Comparison of ENCODE assay signal across 21 cellular contexts in genomic region chr7:36014961-36015360, GRCh38.
A peak's percentile ranks its signal among the peaks of the same experiment; 100 is the strongest.
DNase-seq lines count a peak whose midpoint lies in the region; ATAC-seq lines count a peak whose summit lies in the region.
"Had no signal": no experiment of that assay in that cellular context is flagged by ENCODE, and none has a peak within 500 bp of the region (broad histone marks: within the 10 kb centered on the region; RNA-seq: fewer than 3 reads in every experiment).

No MANE protein-coding gene starts in this region.

- H3K18ac ChIP-seq in neuronal stem cell (ENCODE audit: low read length) = peak overlapping the region; percentile 64

- H4K8ac ChIP-seq in neuronal stem cell (ENCODE audit: low read depth, low read length) = no peak overlapping the region

- peaks cover 10% of the 10 kb centered on the region for H3K27me3 Mint-ChIP-seq in activated CD8-positive, alpha-beta memory T cell treated with anti-CD3 and anti-CD28 coated beads, Interleukin-2, amount 10 ng/mL, durations not matched to agents 7 days and 5 days
- peaks cover 3 to 6% of the 10 kb centered on the region in 2 donors for H3K27me3 Mint-ChIP-seq in stimulated activated naive B cell treated with anti-CD40 and anti-IgM and Interleukin-4, amounts not matched to agents 10 μg/mL and 1 μg/mL and 100 μg/mL, for 72 hours
- H3K27me3 Mint-ChIP-seq: CD4-positive, alpha-beta T cell had no signal

- peak overlapping the region; percentile 53 for H2BK5ac ChIP-seq in neuronal stem cell (ENCODE audit: low read length)

- no peaks in the 10 kb centered on the region for H3K36me3 ChIP-seq in neuronal stem cell (replicated peaks in 1 of 2; ENCODE audit: control insufficient read depth in 2 of 2, insufficient read depth in 2 of 2, low read length in 2 of 2)
- H3K36me3 ChIP-seq: BE2C; BLaER1 treated with 17β-estradiol and CSF1 and Interleukin-3, amounts not matched to agents 10 nM and 100 nM had no signal

- no peak overlapping the region for H2AK5ac ChIP-seq in neuronal stem cell (ENCODE audit: low read depth, low read length)

- H2AFZ ChIP-seq in neuronal stem cell (ENCODE audit: low read length) = no peak overlapping the region
- H2AFZ ChIP-seq: GM23338 had no signal

- no peaks in the 10 kb centered on the region for H3K79me1 ChIP-seq in neuronal stem cell (ENCODE audit: low read depth, low read length)

- no peak overlapping the region for H3K23ac ChIP-seq in neuronal stem cell (ENCODE audit: low read depth, low read length, poor library complexity)

- no peaks in the 10 kb centered on the region for H3K36me3 Mint-ChIP-seq in activated CD8-positive, alpha-beta memory T cell treated with anti-CD3 and anti-CD28 coated beads, Interleukin-2, amount 10 ng/mL, durations not matched to agents 7 days and 5 days
- no peaks in the 10 kb centered on the region for H3K36me3 Mint-ChIP-seq in stimulated activated naive B cell treated with anti-CD40 and anti-IgM and Interleukin-4, amounts not matched to agents 10 μg/mL and 1 μg/mL and 100 μg/mL, for 72 hours
- H3K36me3 Mint-ChIP-seq: CD14-positive monocyte; CD8-positive, alpha-beta memory T cell had no signal

- no peak for ATAC-seq in activated CD8-positive, alpha-beta memory T cell treated with anti-CD3 and anti-CD28 coated beads, Interleukin-2, amount 10 ng/mL, durations not matched to agents 7 days and 5 days
- no peak for ATAC-seq in stimulated activated naive B cell treated with anti-CD40 and anti-IgM and Interleukin-4, amounts not matched to agents 10 μg/mL and 1 μg/mL and 100 μg/mL, for 72 hours (replicated peaks)
- ATAC-seq: GM12878, GM23338, HCT116 had no signal

- no peak overlapping the region for H3K27ac Mint-ChIP-seq in activated CD8-positive, alpha-beta memory T cell treated with anti-CD3 and anti-CD28 coated beads, Interleukin-2, amount 10 ng/mL, durations not matched to agents 7 days and 5 days
- H3K27ac Mint-ChIP-seq in stimulated activated naive B cell treated with anti-CD40 and anti-IgM and Interleukin-4, amounts not matched to agents 10 μg/mL and 1 μg/mL and 100 μg/mL, for 72 hours = no peak overlapping the region
- H3K27ac Mint-ChIP-seq: CD14-positive monocyte; CD4-positive, alpha-beta T cell; CD8-positive, alpha-beta memory T cell; GM23338; H9 had no signal

- H3K9me3 ChIP-seq in neuronal stem cell (replicated peaks in 1 of 2; ENCODE audit: control insufficient read depth in 2 of 2, insufficient read depth in 1 of 2, low read depth in 1 of 2, low read length in 2 of 2) = no peaks in the 10 kb centered on the region
- H3K9me3 ChIP-seq: BE2C had no signal

- H3K9me3 Mint-ChIP-seq in activated CD8-positive, alpha-beta memory T cell treated with anti-CD3 and anti-CD28 coated beads, Interleukin-2, amount 10 ng/mL, durations not matched to agents 7 days and 5 days (ENCODE audit: low read depth) = no peaks in the 10 kb centered on the region
- peaks cover 0 to 7% of the 10 kb centered on the region in 2 donors for H3K9me3 Mint-ChIP-seq in stimulated activated naive B cell treated with anti-CD40 and anti-IgM and Interleukin-4, amounts not matched to agents 10 μg/mL and 1 μg/mL and 100 μg/mL, for 72 hours
- H3K9me3 Mint-ChIP-seq: CD4-positive, alpha-beta T cell; CD8-positive, alpha-beta memory T cell; GM23338; H9 had no signal

- peak overlapping the region; percentile 66 for H3K4ac ChIP-seq in neuronal stem cell (ENCODE audit: low read length)

- no CpG with 5 or more reads among the region's 9 CpGs for WGBS in neuronal stem cell (ENCODE audit: extremely low coverage in 2 of 2, insufficient read length in 2 of 2, insufficient replicate concordance in 1 of 2), 2 donors

- H3K27me3 ChIP-seq in neuronal stem cell (ENCODE audit: control insufficient read depth in 3 of 3, insufficient read depth in 3 of 3, low read depth in 1 of 3, low read length in 3 of 3) = peaks cover 0 to 3% (median 0%) of the 10 kb centered on the region in 3 experiments
- H3K27me3 ChIP-seq: BE2C; BLaER1 treated with 17β-estradiol and CSF1 and Interleukin-3, amounts not matched to agents 10 nM and 100 nM had no signal

- H3K4me3 Mint-ChIP-seq in activated CD8-positive, alpha-beta memory T cell treated with anti-CD3 and anti-CD28 coated beads, Interleukin-2, amount 10 ng/mL, durations not matched to agents 7 days and 5 days = no peak overlapping the region
- H3K4me3 Mint-ChIP-seq in stimulated activated naive B cell treated with anti-CD40 and anti-IgM and Interleukin-4, amounts not matched to agents 10 μg/mL and 1 μg/mL and 100 μg/mL, for 72 hours = no peak overlapping the region
- H3K4me3 Mint-ChIP-seq: CD14-positive monocyte; CD4-positive, alpha-beta T cell; CD8-positive, alpha-beta memory T cell; GM23338; H9 had no signal

- no peaks in the 10 kb centered on the region for H3K4me1 Mint-ChIP-seq in activated CD8-positive, alpha-beta memory T cell treated with anti-CD3 and anti-CD28 coated beads, Interleukin-2, amount 10 ng/mL, durations not matched to agents 7 days and 5 days
- H3K4me1 Mint-ChIP-seq in stimulated activated naive B cell treated with anti-CD40 and anti-IgM and Interleukin-4, amounts not matched to agents 10 μg/mL and 1 μg/mL and 100 μg/mL, for 72 hours = no peaks in the 10 kb centered on the region
- H3K4me1 Mint-ChIP-seq: CD14-positive monocyte; CD8-positive, alpha-beta memory T cell had no signal

- no peak overlapping the region for H3K27ac ChIP-seq in neuronal stem cell (replicated peaks; ENCODE audit: low read length)
- H3K27ac ChIP-seq: 22Rv1; BLaER1 treated with 17β-estradiol and CSF1 and Interleukin-3, amounts not matched to agents 10 nM and 100 nM had no signal

- H2BK120ac ChIP-seq in neuronal stem cell (ENCODE audit: low read depth, low read length) = no peak overlapping the region

- no peak overlapping the region for H3K4me2 ChIP-seq in neuronal stem cell (ENCODE audit: insufficient read depth, low read length, poor library complexity, severe bottlenecking)
- H3K4me2 ChIP-seq: BLaER1 treated with 17β-estradiol and CSF1 and Interleukin-3, amounts not matched to agents 10 nM and 100 nM; GM23338 had no signal

- H4K91ac ChIP-seq in neuronal stem cell (ENCODE audit: low read depth, low read length, poor library complexity) = no peak overlapping the region

- H2BK12ac ChIP-seq in neuronal stem cell (ENCODE audit: low read length) = peak overlapping the region; percentile 30

- H3K14ac ChIP-seq in neuronal stem cell (ENCODE audit: low read length) = no peak overlapping the region

- H2BK15ac ChIP-seq in neuronal stem cell (ENCODE audit: low read length) = no peak overlapping the region

- H3K4me1 ChIP-seq in neuronal stem cell (ENCODE audit: control insufficient read depth in 2 of 2, insufficient read depth in 1 of 2, low read depth in 1 of 2, low read length in 2 of 2) = peaks cover 3 to 5% of the 10 kb centered on the region in 2 donors
- H3K4me1 ChIP-seq: BE2C; BLaER1 treated with 17β-estradiol and CSF1 and Interleukin-3, amounts not matched to agents 10 nM and 100 nM had no signal

- H3K4me3 ChIP-seq in neuronal stem cell (ENCODE audit: low read length in 2 of 2) = no peak overlapping the region
- H3K4me3 ChIP-seq: BLaER1 treated with 17β-estradiol and CSF1 and Interleukin-3, amounts not matched to agents 10 nM and 100 nM; GM12878; GM23338 had no signal

- H3K9ac ChIP-seq in neuronal stem cell (ENCODE audit: low read depth, low read length, poor library complexity) = no peak overlapping the region
- H3K9ac ChIP-seq: BLaER1 treated with 17β-estradiol and CSF1 and Interleukin-3, amounts not matched to agents 10 nM and 100 nM had no signal

- CTCF ChIA-PET in activated CD8-positive, alpha-beta memory T cell treated with anti-CD3 and anti-CD28 coated beads, Interleukin-2, amount 10 ng/mL, durations not matched to agents 7 days and 5 days (lab: Charles Lee) = no interaction called here

- DNase-seq in activated CD8-positive, alpha-beta memory T cell treated with anti-CD3 and anti-CD28 coated beads, Interleukin-2, amount 10 ng/mL, durations not matched to agents 7 days and 5 days = peak; percentile 19
- DNase-seq in activated CD8-positive, alpha-beta memory T cell treated with anti-CD3 and anti-CD28 coated beads, Interleukin-2, amount 50 U/mL, for 48 hours = no peak
- DNase-seq in cerebellum (ENCODE audit: low spot score) = peak; percentile 11
- DNase-seq in neuronal stem cell (ENCODE audit: low spot score) = no peak
- DNase-seq in pons (ENCODE audit: low spot score) = no peak
- no peak for DNase-seq in NK-92 treated with Interleukin-12 subunit alpha and Interleukin-12 subunit beta, amount 100 ng/mL, for 24 hours (lab: John Stamatoyannopoulos, UW)
- DNase-seq in stimulated activated naive B cell treated with anti-CD40 and anti-IgM and Interleukin-4, amounts not matched to agents 10 μg/mL and 1 μg/mL and 100 μg/mL, for 72 hours = no peak
- DNase-seq: AML-193; BE2C; CD4-positive, alpha-beta T cell; CD8-positive, alpha-beta memory T cell; DMS 273 treated with DMSO at 0.1 percent for 48 hours; DMS79; GDM1; H9 had no signal

Comparison
In these comparisons a context has a peak if more than half of its experiments do, and no peak if none do; other contexts are left out.
1. DNase-seq: peak in activated CD8-positive, alpha-beta memory T cell treated with anti-CD3 and anti-CD28 coated beads, Interleukin-2, amount 10 ng/mL, durations not matched to agents 7 days and 5 days (single experiment) and cerebellum (single experiment); none in activated CD8-positive, alpha-beta memory T cell treated with anti-CD3 and anti-CD28 coated beads, Interleukin-2, amount 50 U/mL, for 48 hours (single experiment), neuronal stem cell (single experiment), pons (single experiment), NK-92 treated with Interleukin-12 subunit alpha and Interleukin-12 subunit beta, amount 100 ng/mL, for 24 hours (single experiment) and stimulated activated naive B cell treated with anti-CD40 and anti-IgM and Interleukin-4, amounts not matched to agents 10 μg/mL and 1 μg/mL and 100 μg/mL, for 72 hours (single experiment).